ENCODE assay signal across 8 cellular contexts in genomic region chr6:138106665-138107077, GRCh38. TPM values are rescaled to one million over a fixed set of nuclear protein-coding genes. Genes with fewer than 3 reads are reported as not detected.
DNase-seq lines count a peak whose midpoint lies in the region; ATAC-seq, FAIRE-seq and TF ChIP-seq lines count a peak whose summit lies in the region.

No MANE protein-coding gene starts in this region.

- H3K36me3 Mint-ChIP-seq in CD4-positive, CD25-positive, alpha-beta regulatory T cell = no peaks in the 10 kb centered on the region
- no peaks in the 10 kb centered on the region for H3K36me3 Mint-ChIP-seq in neural crest cell (ENCODE audit: low read depth)

- H3K9me3 ChIP-seq in CD4-positive, CD25-positive, alpha-beta regulatory T cell (ENCODE audit: control insufficient read depth in 2 of 2, low read length in 2 of 2) = no peaks in the 10 kb centered on the region
- H3K9me3 ChIP-seq in MG63 (no peaks in the 10 kb centered on the region), endocrine pancreas (ENCODE audit: control insufficient read depth, low read length) (no peaks in the 10 kb centered on the region)

- peaks cover 29% of the 10 kb centered on the region for H3K27me3 Mint-ChIP-seq in CD4-positive, CD25-positive, alpha-beta regulatory T cell
- peaks cover 52% of the 10 kb centered on the region for H3K27me3 Mint-ChIP-seq in neural crest cell (ENCODE audit: low read depth)

- no peaks in the 10 kb centered on the region for H3K36me3 ChIP-seq in CD4-positive, CD25-positive, alpha-beta regulatory T cell (ENCODE audit: control insufficient read depth, insufficient read depth, low read length)
- no peaks in the 10 kb centered on the region; the same call in none of the 2 replicates for H3K36me3 ChIP-seq in MG63
- no peaks in the 10 kb centered on the region for H3K36me3 ChIP-seq in endocrine pancreas (ENCODE audit: control insufficient read depth, insufficient read depth, low read length)

- H3K27me3 ChIP-seq in CD4-positive, CD25-positive, alpha-beta regulatory T cell (ENCODE audit: control insufficient read depth, insufficient read depth, low read length) = peaks cover 7% of the 10 kb centered on the region
- H3K27me3 ChIP-seq in MG63 (no peaks in the 10 kb centered on the region), endocrine pancreas (ENCODE audit: control insufficient read depth, insufficient read depth, low read length) (no peaks in the 10 kb centered on the region)

- peak overlapping the region; percentile 84 for H3K9ac ChIP-seq in endocrine pancreas (ENCODE audit: control insufficient read depth, insufficient read depth, low read length)

- TF ChIP-seq CTCF in neural crest cell (conservative IDR thresholded peaks at IDR 0.05) = no peak
- TF ChIP-seq CTCF in GM13976 (IDR thresholded peaks at IDR 0.05; ENCODE audit: borderline replicate concordance, control extremely low read depth, extremely low read depth, insufficient read depth, missing control alignments) = no peak
- TF ChIP-seq CTCF in D721Med (IDR thresholded peaks at IDR 0.05; ENCODE audit: insufficient read depth, missing control alignments) = no peak

- peak overlapping the region; percentile 69 for H3K4me3 ChIP-seq in CD4-positive, CD25-positive, alpha-beta regulatory T cell (ENCODE audit: low read depth, low read length)
- peak overlapping the region; percentile 81 for H3K4me3 ChIP-seq in MG63
- H3K4me3 ChIP-seq in endocrine pancreas (ENCODE audit: control insufficient read depth, insufficient read depth, low read length) = peak overlapping the region; percentile 97

- H3K4me1 ChIP-seq in CD4-positive, CD25-positive, alpha-beta regulatory T cell (ENCODE audit: control insufficient read depth, insufficient read depth, low read length, poor library complexity, severe bottlenecking) = peaks cover 22% of the 10 kb centered on the region
- H3K4me1 ChIP-seq in endocrine pancreas (ENCODE audit: control insufficient read depth, insufficient read depth, low read length) = no peaks in the 10 kb centered on the region

- H3K4me1 Mint-ChIP-seq in CD4-positive, CD25-positive, alpha-beta regulatory T cell = peaks cover 9 to 30% (median 20%) of the 10 kb centered on the region in 4 donors
- H3K4me1 Mint-ChIP-seq in neural crest cell = peaks cover 19% of the 10 kb centered on the region

- H3K4me3 Mint-ChIP-seq in CD4-positive, CD25-positive, alpha-beta regulatory T cell = peak overlapping the region; percentile 76 to 96 (median 90)
- H3K4me3 Mint-ChIP-seq in neural crest cell = peak overlapping the region; percentile 90

- peaks cover 0 to 2% (median 0%) of the 10 kb centered on the region in 7 donors for H3K9me3 Mint-ChIP-seq in CD4-positive, CD25-positive, alpha-beta regulatory T cell
- no peaks in the 10 kb centered on the region for H3K9me3 Mint-ChIP-seq in neural crest cell

- ATAC-seq in CD4-positive, CD25-positive, alpha-beta regulatory T cell (ENCODE audit: low read depth in 2 of 2) = no peak

- no peak for DNase-seq in CD4-positive, CD25-positive, alpha-beta regulatory T cell
- DNase-seq in MG63 (no peak), neural crest cell (ENCODE audit: low read depth, low spot score) (no peak), GM13976 (ENCODE audit: low spot score) (no peak), OCI-M1 (lab: John Stamatoyannopoulos, UW) (no peak), D721Med (ENCODE audit: insufficient read length, low spot score) (no peak)
- no peak for DNase-seq in activated effector memory CD4-positive, alpha-beta T cell treated with anti-CD3 and anti-CD28 coated beads, Interleukin-2, amount 50 U/mL, for 16 hours

- H3K27ac ChIP-seq in CD4-positive, CD25-positive, alpha-beta regulatory T cell (ENCODE audit: insufficient read depth, low read length, poor library complexity, severe bottlenecking) = no peak overlapping the region

- no peak for FAIRE-seq in D721Med (lab: Jason Lieb, UNC)

- in situ Hi-C loops in GM13976 (cut with MboI; ENCODE audit: low sequenced_read_pairs, unreplicated experiment) = loop anchor here (25.0 kb wide), 1 partner anchor 394 kb away; no protein-coding TSS in a partner anchor

- peak overlapping the region in 2 of 3 donors; percentile 43 to 91 for H3K27ac Mint-ChIP-seq in CD4-positive, CD25-positive, alpha-beta regulatory T cell
- no peak overlapping the region for H3K27ac Mint-ChIP-seq in neural crest cell (ENCODE audit: unreplicated experiment)

RNA-seq across cellular contexts. Expression of gene PERP, which starts 0.5 kb away (rescaled TPM):
- total RNA-seq in CD4-positive, CD25-positive, alpha-beta regulatory T cell = 2.3 TPM
- 10 to 100 TPM in 2 of 4 donors, 1 to 10 TPM in 2; 4.0 to 12.4 (median 8.1) TPM for polyA plus RNA-seq in CD4-positive, CD25-positive, alpha-beta regulatory T cell
- 38.7 and 43.6 TPM in 2 replicates for total RNA-seq in MG63 (2014; rRNA removed; shearing (Covaris generic); ENCODE audit: low replicate concordance)
- 3.0 and 3.3 TPM in 2 replicates for total RNA-seq in neural crest cell

RNA-seq across cellular contexts. Expression of gene ARFGEF3, which starts 55.1 kb away (rescaled TPM):
- total RNA-seq in CD4-positive, CD25-positive, alpha-beta regulatory T cell = not detected
- polyA plus RNA-seq in CD4-positive, CD25-positive, alpha-beta regulatory T cell = not detected
- 3.7 and 5.1 TPM in 2 replicates for total RNA-seq in MG63 (2014; rRNA removed; shearing (Covaris generic); ENCODE audit: low replicate concordance)
- total RNA-seq in neural crest cell = 0.23 and 0.30 TPM in 2 replicates
